Comparison of ENCODE assay signal across 8 cellular contexts in the genomic region with DNA sequence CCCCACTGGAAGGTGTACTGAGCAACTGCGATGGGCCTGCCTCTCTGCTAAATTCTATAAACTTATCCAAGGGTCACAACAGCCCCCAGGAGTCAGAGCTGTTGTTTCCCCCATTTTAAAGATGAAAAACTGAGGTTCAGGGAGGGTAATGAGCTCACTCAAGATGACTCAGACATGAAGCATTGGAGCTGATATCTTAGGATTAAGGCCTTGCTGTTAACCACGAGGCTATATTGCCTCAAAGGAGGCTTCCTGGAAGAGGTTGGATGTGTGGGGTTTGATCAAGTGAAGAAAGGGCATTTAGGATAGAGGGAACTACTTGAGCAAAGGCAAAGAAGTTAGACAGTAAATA. TPM values are rescaled to one million over a fixed set of nuclear protein-coding genes. Genes with fewer than 3 reads are reported as not detected.
DNase-seq lines count a peak whose midpoint lies in the region; ATAC-seq lines count a peak whose summit lies in the region.

No MANE protein-coding gene starts in this region.

- no peak overlapping the region for H2AFZ ChIP-seq in ACC112 (ENCODE audit: low read length, unreplicated experiment)

- H3K27ac Mint-ChIP-seq in activated T-helper 17 cell treated with anti-CD3 and anti-CD28 coated beads, Interleukin-2, amount 50 U/mL, for 72 hours: peak overlapping the region; percentile 79

- H3K4me3 Mint-ChIP-seq in activated T-helper 17 cell treated with anti-CD3 and anti-CD28 coated beads, Interleukin-2, amount 50 U/mL, for 72 hours: peak overlapping the region; percentile 70

- H3K36me3 Mint-ChIP-seq in activated T-helper 17 cell treated with anti-CD3 and anti-CD28 coated beads, Interleukin-2, amount 50 U/mL, for 72 hours (ENCODE audit: low read depth): no peaks in the 10 kb centered on the region

- peaks cover 39% of the 10 kb centered on the region for H3K4me1 Mint-ChIP-seq in activated T-helper 17 cell treated with anti-CD3 and anti-CD28 coated beads, Interleukin-2, amount 50 U/mL, for 72 hours

- ATAC-seq in HG03378 (IDR thresholded peaks at IDR 0.05; ENCODE audit: unreplicated experiment): peak; percentile 7
- peak; percentile 69 for ATAC-seq in activated T-helper 17 cell treated with anti-CD3 and anti-CD28 coated beads, Interleukin-2, amount 50 U/mL, for 72 hours (replicated peaks)
- peak; percentile 5 for ATAC-seq in left colon

- H3K9me3 Mint-ChIP-seq in activated T-helper 17 cell treated with anti-CD3 and anti-CD28 coated beads, Interleukin-2, amount 50 U/mL, for 72 hours: peaks cover 4% of the 10 kb centered on the region

- no peak for DNase-seq in left colon
- no peak for DNase-seq in UCSD-AML1 (lab: John Stamatoyannopoulos, UW; ENCODE audit: unreplicated experiment)
- DNase-seq in HPDE6-E6E7 (ENCODE audit: extremely low spot score): no peak
- no peak for DNase-seq in activated CD4-positive, CD25-positive, alpha-beta regulatory T cell treated with anti-CD3 and anti-CD28 coated beads, Interleukin-2, amount 50 U/mL, for 72 hours
- DNase-seq in KG1 (lab: John Stamatoyannopoulos, UW): no peak

- H3K79me2 ChIP-seq in ACC112 (ENCODE audit: control insufficient read depth, insufficient read depth, low read length, unreplicated experiment): peaks cover 4% of the 10 kb centered on the region

- H3K27ac ChIP-seq in ACC112 (ENCODE audit: low read depth, low read length): peak overlapping the region; percentile 44

- H3K27me3 ChIP-seq in ACC112 (ENCODE audit: insufficient read depth, low read length): no peaks in the 10 kb centered on the region

- no peaks in the 10 kb centered on the region for H3K36me3 ChIP-seq in ACC112 (ENCODE audit: insufficient read depth, low read length)

- intact Hi-C loops in left colon (cut with DNase I, micrococcal nuclease): no loop called here

- no peak overlapping the region for H3K4me3 ChIP-seq in ACC112 (ENCODE audit: low read depth, low read length)

- no peaks in the 10 kb centered on the region for H3K27me3 Mint-ChIP-seq in activated T-helper 17 cell treated with anti-CD3 and anti-CD28 coated beads, Interleukin-2, amount 50 U/mL, for 72 hours

- H3K4me1 ChIP-seq in ACC112 (ENCODE audit: control insufficient read depth, insufficient read depth, low read length, unreplicated experiment): peaks cover 20% of the 10 kb centered on the region

RNA-seq across cellular contexts. Expression of gene LDLRAP1, which starts 6.7 kb away (rescaled TPM):
- 10 to 100 TPM in 1 of 2 donors, 1 to 10 TPM in 1; 6.7 to 10.3 TPM for total RNA-seq in activated T-helper 17 cell treated with anti-CD3 and anti-CD28 coated beads, Interleukin-2, amount 50 U/mL, for 72 hours
- total RNA-seq in left colon: 10 to 100 TPM; 37.7 to 40.2 TPM

Comparison
In these comparisons a context has a peak if more than half of its experiments do, and no peak if none do; other contexts are left out.
1. ATAC-seq: peak in every context shown above with its lines; median percentile 69 in activated T-helper 17 cell treated with anti-CD3 and anti-CD28 coated beads, Interleukin-2, amount 50 U/mL, for 72 hours; 7 in HG03378; 5 in left colon.